1 cellular context compared by ENCODE assay signal in the genomic region with DNA sequence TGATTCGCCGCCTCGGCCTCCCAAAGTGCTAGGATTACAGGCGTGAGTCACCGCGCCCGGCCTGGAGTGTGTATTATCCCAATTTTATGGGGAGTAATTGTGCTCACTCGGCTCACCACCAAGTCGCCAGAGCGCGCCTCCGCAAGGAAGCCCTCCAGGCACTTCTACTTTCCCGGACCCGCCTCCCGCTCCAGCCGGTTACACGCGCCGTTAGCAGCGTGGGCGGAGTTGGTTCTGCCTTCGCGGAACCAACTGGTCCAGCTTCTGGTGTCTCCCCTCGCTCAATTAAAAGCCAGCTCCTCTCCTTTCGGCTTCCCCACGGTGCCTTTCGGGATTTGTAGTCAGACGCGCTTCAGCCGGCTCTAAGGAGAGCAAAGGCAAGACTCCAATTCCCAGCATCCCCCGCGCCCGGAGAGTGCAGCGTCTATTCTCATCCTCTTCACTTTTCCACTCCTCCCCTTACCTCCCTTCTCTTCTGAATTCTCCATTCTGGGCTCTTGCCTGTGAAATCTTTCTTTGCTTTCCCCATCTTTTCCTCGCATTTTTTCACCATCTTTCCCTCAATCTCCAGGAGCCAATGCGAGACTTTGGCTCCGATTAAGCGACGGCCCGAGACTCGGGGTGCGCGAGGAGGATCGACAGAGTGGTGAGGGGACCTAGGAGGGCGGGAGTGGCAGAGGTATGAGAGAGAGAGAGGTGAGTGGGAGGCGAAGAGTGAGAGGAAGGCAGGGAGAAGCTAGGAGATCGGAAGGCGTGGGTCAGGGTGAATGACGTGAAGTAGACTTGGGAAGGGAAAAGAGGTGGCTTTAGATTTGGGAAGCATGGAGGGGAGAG.
TF ChIP-seq lines count a peak whose summit lies in the region.

GTF2H4 (plus strand) TSS at position 450 of the 834 bp plus-strand sequence.

TF ChIP-seq in HepG2, 621 proteins besides CTCF, POLR2A, EP300 and RAD21 (continued from another document and continues in another):
- TF ChIP-seq ZNF275 (CRISPR knock-in tag; IDR thresholded peaks at IDR 0.05; ENCODE audit: borderline replicate concordance) (no peak), ZNF451 (CRISPR knock-in tag; IDR thresholded peaks at IDR 0.05) (peak; percentile 52), ZNF530 (CRISPR knock-in tag; IDR thresholded peaks at IDR 0.05; ENCODE audit: low read depth) (no peak), RBM39 (IDR thresholded peaks at IDR 0.05; ENCODE audit: low read depth, low read length, poor library complexity, severe bottlenecking) (peak; percentile 85), PAXIP1 (CRISPR knock-in tag; conservative IDR thresholded peaks at IDR 0.05) (peak; percentile 60), TOPORS (CRISPR knock-in tag; IDR thresholded peaks at IDR 0.05) (peak; percentile 75), HNRNPK (IDR thresholded peaks at IDR 0.05; ENCODE audit: low read depth, low read length, poor library complexity, severe bottlenecking) (no peak), ZNF180 (CRISPR knock-in tag; IDR thresholded peaks at IDR 0.05; ENCODE audit: borderline replicate concordance, low read depth) (no peak), FOXO4 (CRISPR knock-in tag; conservative IDR thresholded peaks at IDR 0.05) (no peak), CENPBD1 (CRISPR knock-in tag; IDR thresholded peaks at IDR 0.05; ENCODE audit: borderline replicate concordance, low read depth) (no peak), ZNF83 (CRISPR knock-in tag; IDR thresholded peaks at IDR 0.05; ENCODE audit: borderline replicate concordance) (no peak), ZNF557 (CRISPR knock-in tag; IDR thresholded peaks at IDR 0.05) (no peak), ZSCAN20 (CRISPR knock-in tag; IDR thresholded peaks at IDR 0.05; ENCODE audit: borderline replicate concordance) (peak; percentile 85; the same call in 1 of the 2 replicates), ZNF841 (CRISPR knock-in tag; IDR thresholded peaks at IDR 0.05; ENCODE audit: borderline replicate concordance) (no peak), ZHX1 (CRISPR knock-in tag; IDR thresholded peaks at IDR 0.05; ENCODE audit: low read depth) (0 out of 2 replicates have a peak, but pooled peaks have one; percentile 66), PCBP2 (optimal IDR thresholded peaks at IDR 0.05; ENCODE audit: low read depth, low read length, poor library complexity, severe bottlenecking) (peak; percentile 40), GTF2F1 (IDR thresholded peaks at IDR 0.05; ENCODE audit: low read length) (no peak), ZNF12 (CRISPR knock-in tag; IDR thresholded peaks at IDR 0.05) (peak; percentile 60), CREBL2 (CRISPR knock-in tag; IDR thresholded peaks at IDR 0.05; ENCODE audit: borderline replicate concordance) (no peak), ZNF124 (CRISPR knock-in tag; IDR thresholded peaks at IDR 0.05) (peak; percentile 97), YEATS4 (CRISPR knock-in tag; IDR thresholded peaks at IDR 0.05; ENCODE audit: borderline replicate concordance) (peak; percentile 33; the same call in 1 of the 2 replicates), GPN1 (CRISPR knock-in tag; IDR thresholded peaks at IDR 0.05; ENCODE audit: borderline replicate concordance) (no peak), ZNF788 (CRISPR knock-in tag; IDR thresholded peaks at IDR 0.05; ENCODE audit: borderline replicate concordance) (peak; percentile 92), ZNF644 (CRISPR knock-in tag; IDR thresholded peaks at IDR 0.05; ENCODE audit: low read depth) (no peak), SAP130 (CRISPR knock-in tag; IDR thresholded peaks at IDR 0.05; ENCODE audit: low read depth) (peak; percentile 96), SIN3A (IDR thresholded peaks at IDR 0.05; ENCODE audit: borderline replicate concordance, low read depth, low read length) (peak; percentile 75; the same call in 1 of the 2 replicates), ZNF260 (CRISPR knock-in tag; IDR thresholded peaks at IDR 0.05; ENCODE audit: borderline replicate concordance, low read depth) (no peak), DDIT3 (CRISPR knock-in tag; IDR thresholded peaks at IDR 0.05) (no peak), IKZF1 (IDR thresholded peaks at IDR 0.05) (no peak)
- TF ChIP-seq, protein P1, sequence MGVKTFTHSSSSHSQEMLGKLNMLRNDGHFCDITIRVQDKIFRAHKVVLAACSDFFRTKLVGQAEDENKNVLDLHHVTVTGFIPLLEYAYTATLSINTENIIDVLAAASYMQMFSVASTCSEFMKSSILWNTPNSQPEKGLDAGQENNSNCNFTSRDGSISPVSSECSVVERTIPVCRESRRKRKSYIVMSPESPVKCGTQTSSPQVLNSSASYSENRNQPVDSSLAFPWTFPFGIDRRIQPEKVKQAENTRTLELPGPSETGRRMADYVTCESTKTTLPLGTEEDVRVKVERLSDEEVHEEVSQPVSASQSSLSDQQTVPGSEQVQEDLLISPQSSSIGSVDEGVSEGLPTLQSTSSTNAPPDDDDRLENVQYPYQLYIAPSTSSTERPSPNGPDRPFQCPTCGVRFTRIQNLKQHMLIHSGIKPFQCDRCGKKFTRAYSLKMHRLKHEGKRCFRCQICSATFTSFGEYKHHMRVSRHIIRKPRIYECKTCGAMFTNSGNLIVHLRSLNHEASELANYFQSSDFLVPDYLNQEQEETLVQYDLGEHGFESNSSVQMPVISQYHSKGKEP (CRISPR knock-in tag; IDR thresholded peaks at IDR 0.05) = peak; percentile 37; the same call in 1 of the 2 replicates
- TF ChIP-seq, protein P2, sequence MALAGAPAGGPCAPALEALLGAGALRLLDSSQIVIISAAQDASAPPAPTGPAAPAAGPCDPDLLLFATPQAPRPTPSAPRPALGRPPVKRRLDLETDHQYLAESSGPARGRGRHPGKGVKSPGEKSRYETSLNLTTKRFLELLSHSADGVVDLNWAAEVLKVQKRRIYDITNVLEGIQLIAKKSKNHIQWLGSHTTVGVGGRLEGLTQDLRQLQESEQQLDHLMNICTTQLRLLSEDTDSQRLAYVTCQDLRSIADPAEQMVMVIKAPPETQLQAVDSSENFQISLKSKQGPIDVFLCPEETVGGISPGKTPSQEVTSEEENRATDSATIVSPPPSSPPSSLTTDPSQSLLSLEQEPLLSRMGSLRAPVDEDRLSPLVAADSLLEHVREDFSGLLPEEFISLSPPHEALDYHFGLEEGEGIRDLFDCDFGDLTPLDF (CRISPR knock-in tag; IDR thresholded peaks at IDR 0.05) = peak; percentile 52; the same call in 1 of the 2 replicates
- TF ChIP-seq, protein P3, sequence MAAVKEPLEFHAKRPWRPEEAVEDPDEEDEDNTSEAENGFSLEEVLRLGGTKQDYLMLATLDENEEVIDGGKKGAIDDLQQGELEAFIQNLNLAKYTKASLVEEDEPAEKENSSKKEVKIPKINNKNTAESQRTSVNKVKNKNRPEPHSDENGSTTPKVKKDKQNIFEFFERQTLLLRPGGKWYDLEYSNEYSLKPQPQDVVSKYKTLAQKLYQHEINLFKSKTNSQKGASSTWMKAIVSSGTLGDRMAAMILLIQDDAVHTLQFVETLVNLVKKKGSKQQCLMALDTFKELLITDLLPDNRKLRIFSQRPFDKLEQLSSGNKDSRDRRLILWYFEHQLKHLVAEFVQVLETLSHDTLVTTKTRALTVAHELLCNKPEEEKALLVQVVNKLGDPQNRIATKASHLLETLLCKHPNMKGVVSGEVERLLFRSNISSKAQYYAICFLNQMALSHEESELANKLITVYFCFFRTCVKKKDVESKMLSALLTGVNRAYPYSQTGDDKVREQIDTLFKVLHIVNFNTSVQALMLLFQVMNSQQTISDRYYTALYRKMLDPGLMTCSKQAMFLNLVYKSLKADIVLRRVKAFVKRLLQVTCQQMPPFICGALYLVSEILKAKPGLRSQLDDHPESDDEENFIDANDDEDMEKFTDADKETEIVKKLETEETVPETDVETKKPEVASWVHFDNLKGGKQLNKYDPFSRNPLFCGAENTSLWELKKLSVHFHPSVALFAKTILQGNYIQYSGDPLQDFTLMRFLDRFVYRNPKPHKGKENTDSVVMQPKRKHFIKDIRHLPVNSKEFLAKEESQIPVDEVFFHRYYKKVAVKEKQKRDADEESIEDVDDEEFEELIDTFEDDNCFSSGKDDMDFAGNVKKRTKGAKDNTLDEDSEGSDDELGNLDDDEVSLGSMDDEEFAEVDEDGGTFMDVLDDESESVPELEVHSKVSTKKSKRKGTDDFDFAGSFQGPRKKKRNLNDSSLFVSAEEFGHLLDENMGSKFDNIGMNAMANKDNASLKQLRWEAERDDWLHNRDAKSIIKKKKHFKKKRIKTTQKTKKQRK (IDR thresholded peaks at IDR 0.05; ENCODE audit: low read length) = no peak
- TF ChIP-seq, protein P4, sequence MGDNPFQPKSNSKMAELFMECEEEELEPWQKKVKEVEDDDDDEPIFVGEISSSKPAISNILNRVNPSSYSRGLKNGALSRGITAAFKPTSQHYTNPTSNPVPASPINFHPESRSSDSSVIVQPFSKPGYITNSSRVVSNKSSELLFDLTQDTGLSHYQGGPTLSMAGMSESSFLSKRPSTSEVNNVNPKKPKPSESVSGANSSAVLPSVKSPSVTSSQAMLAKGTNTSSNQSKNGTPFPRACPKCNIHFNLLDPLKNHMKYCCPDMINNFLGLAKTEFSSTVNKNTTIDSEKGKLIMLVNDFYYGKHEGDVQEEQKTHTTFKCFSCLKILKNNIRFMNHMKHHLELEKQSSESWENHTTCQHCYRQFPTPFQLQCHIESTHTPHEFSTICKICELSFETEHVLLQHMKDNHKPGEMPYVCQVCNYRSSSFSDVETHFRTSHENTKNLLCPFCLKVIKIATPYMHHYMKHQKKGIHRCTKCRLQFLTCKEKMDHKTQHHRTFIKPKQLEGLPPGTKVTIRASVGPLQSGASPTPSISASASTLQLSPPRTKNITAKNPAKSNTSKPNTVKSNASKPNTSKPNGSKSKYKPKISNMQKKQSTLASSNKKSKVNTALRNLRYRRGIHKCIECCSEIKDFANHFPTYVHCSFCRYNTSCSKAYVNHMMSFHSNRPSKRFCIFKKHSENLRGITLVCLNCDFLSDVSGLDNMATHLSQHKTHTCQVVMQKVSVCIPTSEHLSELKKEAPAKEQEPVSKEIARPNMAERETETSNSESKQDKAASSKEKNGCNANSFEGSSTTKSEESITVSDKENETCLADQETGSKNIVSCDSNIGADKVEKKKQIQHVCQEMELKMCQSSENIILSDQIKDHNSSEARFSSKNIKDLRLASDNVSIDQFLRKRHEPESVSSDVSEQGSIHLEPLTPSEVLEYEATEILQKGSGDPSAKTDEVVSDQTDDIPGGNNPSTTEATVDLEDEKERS (CRISPR knock-in tag; IDR thresholded peaks at IDR 0.05) = peak; percentile 97
